Comparison of ENCODE assay signal across 4 cellular contexts in genomic region chr6:125604257-125604656, GRCh38.
"Had no signal": no experiment of that assay in that cellular context is flagged by ENCODE, and none has a peak within 500 bp of the region (broad histone marks: within the 10 kb centered on the region; RNA-seq: fewer than 3 reads in every experiment).

No MANE protein-coding gene starts in this region.

- ATAC-seq: GM23338, HCT116 had no signal

- H3K9me3 ChIP-seq: HAP-1 had no signal

- H3K4me1 ChIP-seq: HAP-1 had no signal

- H3K36me3 ChIP-seq: HAP-1 had no signal

- H3K27ac ChIP-seq: GM23248 had no signal

- H3K4me3 ChIP-seq: GM23248, GM23338, HAP-1 had no signal
